Comparison of ENCODE assay signal across 15 cellular contexts in genomic region chr9:79567671-79568098, GRCh38. TPM values are rescaled to one million over a fixed set of nuclear protein-coding genes. Genes with fewer than 3 reads are reported as not detected.
DNase-seq lines count a peak whose midpoint lies in the region; ATAC-seq and TF ChIP-seq lines count a peak whose summit lies in the region.
"Had no signal": no experiment of that assay in that cellular context is flagged by ENCODE, and none has a peak within 500 bp of the region (broad histone marks: within the 10 kb centered on the region; RNA-seq: fewer than 3 reads in every experiment).

No MANE protein-coding gene starts in this region.

- H3K4me1 ChIP-seq in OCI-LY7 (ENCODE audit: insufficient read depth, low read length, poor library complexity, severe bottlenecking) (peaks cover 25% of the 10 kb centered on the region), right atrium auricular region (peaks cover 0 to 10% of the 10 kb centered on the region in 2 donors), prostate gland (replicated peaks) (no peaks in the 10 kb centered on the region)

- H4K20me1 ChIP-seq in OCI-LY7 (ENCODE audit: insufficient read depth, low read length) = no peaks in the 10 kb centered on the region

- CTCF ChIA-PET in AG04450 (lab: Charles Lee) = interaction anchor here (0.5 to 2.9 kb wide), 4 partner anchors 74 to 1128 kb away, joined by 3 to 7 read pairs (median 4); no protein-coding TSS in a partner anchor
- CTCF ChIA-PET in OCI-LY7 (lab: Charles Lee; ENCODE audit: unreplicated experiment) = no interaction called here

- H3K4me3 ChIP-seq in AG04450 (ENCODE audit: low read depth, low read length) = no peak overlapping the region
- H3K4me3 ChIP-seq in OCI-LY7 (ENCODE audit: low read depth, low read length, poor library complexity, severe bottlenecking) = no peak overlapping the region
- H3K4me3 ChIP-seq in fibroblast of mammary gland (ENCODE audit: control insufficient read depth, low read depth, low read length) = no peak overlapping the region
- H3K4me3 ChIP-seq in MG63 = no peak overlapping the region
- no peak overlapping the region for H3K4me3 ChIP-seq in right atrium auricular region
- H3K4me3 ChIP-seq in prostate gland = no peak overlapping the region
- H3K4me3 ChIP-seq: coronary artery, upper lobe of left lung had no signal

- H3K27me3 ChIP-seq in AG04450 (ENCODE audit: control insufficient read depth, insufficient read depth, low read length) (no peaks in the 10 kb centered on the region), MG63 (no peaks in the 10 kb centered on the region), right atrium auricular region (no peaks in the 10 kb centered on the region), prostate gland (replicated peaks; ENCODE audit: insufficient read depth) (no peaks in the 10 kb centered on the region)
- H3K27me3 ChIP-seq: upper lobe of left lung had no signal

- H3K36me3 ChIP-seq in OCI-LY7 (ENCODE audit: insufficient read depth, low read length) (no peaks in the 10 kb centered on the region; the same call in 1 of the 2 replicates), MG63 (no peaks in the 10 kb centered on the region), right atrium auricular region (no peaks in the 10 kb centered on the region), prostate gland (no peaks in the 10 kb centered on the region)
- H3K36me3 ChIP-seq: upper lobe of left lung had no signal

- POLR2A ChIA-PET in AG04450 (lab: Yijun Ruan, JAX) (no interaction called here), OCI-LY7 (lab: Charles Lee) (interaction anchor here (0.6 to 1.7 kb wide), 2 partner anchors 9 to 545 kb away, joined by 6 to 9 read pairs; no protein-coding TSS in a partner anchor)

- H3K9me3 ChIP-seq in AG04450 (ENCODE audit: control insufficient read depth, insufficient read depth, low read length) (no peaks in the 10 kb centered on the region), OCI-LY7 (ENCODE audit: low read length) (no peaks in the 10 kb centered on the region), MG63 (no peaks in the 10 kb centered on the region), right atrium auricular region (no peaks in the 10 kb centered on the region), prostate gland (no peaks in the 10 kb centered on the region)
- H3K9me3 ChIP-seq: upper lobe of left lung had no signal

- H3K27ac ChIP-seq in AG04450 (ENCODE audit: low read depth, low read length) (no peak overlapping the region), OCI-LY7 (ENCODE audit: low read depth, low read length, poor library complexity, severe bottlenecking) (no peak overlapping the region), right atrium auricular region (no peak overlapping the region), prostate gland (no peak overlapping the region)
- H3K27ac ChIP-seq: coronary artery, upper lobe of left lung had no signal

- H3K79me2 ChIP-seq in OCI-LY7 (ENCODE audit: insufficient read depth, low read depth, low read length) = no peaks in the 10 kb centered on the region

- no peak for ATAC-seq in GM19035 (IDR thresholded peaks at IDR 0.05; ENCODE audit: unreplicated experiment)
- ATAC-seq: naive thymus-derived CD8-positive, alpha-beta T cell had no signal

- 77% methylated on average over 2 of the region's 2 CpGs for WGBS in prostate gland

- H2AFZ ChIP-seq in OCI-LY7 (ENCODE audit: low read length) = no peak overlapping the region; the same call in 1 of the 2 replicates

- BruUV-seq in OCI-LY7 (replicated peaks; lab: Mats Ljungman, UMichigan) = no TSS peak

- intact Hi-C loops in OCI-LY7 (cut with micrococcal nuclease; ENCODE audit: unreplicated experiment) = no loop called here
- intact Hi-C loops in prostate gland (cut with DNase I) = no loop called here

- TF ChIP-seq CTCF in AG04450 (IDR thresholded peaks at IDR 0.05; ENCODE audit: low read depth, low read length) (peak; percentile 7; the same call in 1 of the 2 replicates), OCI-LY7 (conservative IDR thresholded peaks at IDR 0.05; ENCODE audit: low read length) (no peak; the same call in 1 of the 2 replicates), fibroblast of mammary gland (conservative IDR thresholded peaks at IDR 0.05; ENCODE audit: control insufficient read depth, insufficient read depth, low read depth, low read length) (peak; percentile 7), right atrium auricular region (IDR thresholded peaks at IDR 0.05) (no peak), prostate gland (IDR thresholded peaks at IDR 0.05) (no peak)

- H3K9me2 ChIP-seq in OCI-LY7 (ENCODE audit: insufficient read depth, low read length) = no peaks in the 10 kb centered on the region

- no peak for DNase-seq in AG04450 (ENCODE audit: low read depth, low spot score)
- peak; percentile 21 for DNase-seq in ELR (ENCODE audit: low read depth)
- DNase-seq in OCI-LY7 (ENCODE audit: low spot score) = peak; percentile 9
- no peak for DNase-seq in fibroblast of mammary gland (ENCODE audit: low read depth)
- no peak for DNase-seq in MG63
- no peak for DNase-seq in right atrium auricular region (ENCODE audit: low spot score)
- DNase-seq in prostate gland (ENCODE audit: low spot score) = no peak
- DNase-seq: activated CD4-positive, alpha-beta T cell treated with anti-CD3 and anti-CD28 coated beads for 48 hours; activated T-cell treated with anti-CD3 and anti-CD28 coated beads, Interleukin-2, amount 50 U/mL, for 24 hours; naive thymus-derived CD8-positive, alpha-beta T cell; NCI-H1092; NCI-H446 had no signal

- no peak for TF ChIP-seq POLR2A in prostate gland (IDR thresholded peaks at IDR 0.05)

- H3K4me2 ChIP-seq in OCI-LY7 (ENCODE audit: low read length) = 0 out of 2 replicates have a peak overlapping the region, but pooled peaks have one; percentile 47

RNA-seq across cellular contexts. Expression of gene TLE4, which starts 4.1 kb away (rescaled TPM):
- polyA plus RNA-seq in AG04450 (2011; rRNA removed) = 42.2 and 53.4 TPM in 2 replicates
- 114 and 117 TPM in 2 replicates for polyA minus RNA-seq in AG04450 (2011; rRNA and poly(A)+ RNA removed)
- total RNA-seq in OCI-LY7 (2014; rRNA removed; shearing (Covaris generic)) = 32.8 and 36.7 TPM in 2 replicates
- total RNA-seq in OCI-LY7 (2022) = 41.7 and 47.4 TPM in 2 replicates
- total RNA-seq in MG63 (2014; rRNA removed; shearing (Covaris generic); ENCODE audit: low replicate concordance) = 9.6 and 11.4 TPM in 2 replicates
- total RNA-seq in right atrium auricular region = 10 to 100 TPM; 18.9 to 26.1 TPM
- 100 to 1,000 TPM in 1 of 2 donors, 1 to 10 TPM in 1; 9.7 to 130 TPM for total RNA-seq in prostate gland

Comparison
In these comparisons a context has a peak if more than half of its experiments do, and no peak if none do; other contexts are left out.
1. DNase-seq: peak in ELR (single experiment) and OCI-LY7 (single experiment); none in AG04450 (single experiment), fibroblast of mammary gland (single experiment), MG63 (single experiment), right atrium auricular region (single experiment) and prostate gland (single experiment).
2. CTCF ChIP-seq: peak in AG04450 (single experiment) and fibroblast of mammary gland (single experiment); none in OCI-LY7 (single experiment), right atrium auricular region (0 of 2) and prostate gland (0 of 4).